20 cellular contexts compared by ENCODE assay signal in the genomic region with DNA sequence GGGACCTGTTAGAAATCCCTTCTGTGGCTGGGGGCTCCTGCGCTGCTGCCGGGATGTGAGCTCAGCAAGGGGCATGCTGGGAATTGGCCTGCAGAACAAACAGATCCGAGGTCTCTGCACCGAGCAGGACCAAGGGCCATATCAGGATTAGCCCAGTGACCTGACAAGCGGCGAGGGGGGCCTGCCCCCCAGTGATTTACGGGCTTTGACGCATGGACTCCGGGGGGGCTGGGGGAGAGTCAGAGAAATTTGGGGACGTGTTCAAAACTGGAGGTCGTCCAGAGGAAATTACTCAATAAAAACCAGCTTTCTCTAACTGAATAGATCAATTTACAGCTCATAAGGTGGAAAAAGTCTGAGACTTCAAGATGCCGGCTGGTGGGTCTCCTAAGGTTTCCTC.
DNase-seq lines count a peak whose midpoint lies in the region; ATAC-seq, FAIRE-seq and TF ChIP-seq lines count a peak whose summit lies in the region.
"Had no signal": no experiment of that assay in that cellular context is flagged by ENCODE, and none has a peak within 500 bp of the region (broad histone marks: within the 10 kb centered on the region; RNA-seq: fewer than 3 reads in every experiment).

No MANE protein-coding gene starts in this region.

- CTCF ChIA-PET in HepG2 (lab: Yijun Ruan, JAX; ENCODE audit: low intra/inter-chr PET ratio, low total read pairs), result no interaction called here
- CTCF ChIA-PET in WTC11 (lab: Charles Lee), result interaction anchor here (1.3 to 3.5 kb wide), 2 partner anchors 30 to 64 kb away, joined by 6 to 11 read pairs; no protein-coding TSS in a partner anchor

- H3K9ac ChIP-seq in colonic mucosa (ENCODE audit: low read depth in 2 of 2, low read length in 2 of 2) (no peak overlapping the region), HepG2 (ENCODE audit: insufficient read depth, low read depth, low read length) (no peak overlapping the region)

- in situ Hi-C loops in HepG2 (cut with HindIII; ENCODE audit: extremely low pct_ligation_motif_present, low pct_unique_long_range_greater_than_20kb), result no loop called here

- no peak for TF ChIP-seq CTCF in colonic mucosa (IDR thresholded peaks at IDR 0.05)
- no peak for TF ChIP-seq CTCF in HepG2 (CRISPR knock-in tag; IDR thresholded peaks at IDR 0.05)
- no peak for TF ChIP-seq CTCF in WTC11 (IDR thresholded peaks at IDR 0.05)

- H3K9me3 ChIP-seq in colonic mucosa (no peaks in the 10 kb centered on the region), HepG2 (ENCODE audit: low read length) (no peaks in the 10 kb centered on the region)
- H3K9me3 ChIP-seq: ascending aorta had no signal

- intact Hi-C loops in colonic mucosa (cut with DNase I), result no loop called here
- intact Hi-C loops in HepG2 (cut with micrococcal nuclease; ENCODE audit: unreplicated experiment), result no loop called here

- no peaks in the 10 kb centered on the region for H3K36me3 Mint-ChIP-seq in WTC11

- TF ChIP-seq RAD21 in HepG2 (CRISPR knock-in tag; IDR thresholded peaks at IDR 0.05), result no peak

- H3K4me3 Mint-ChIP-seq in WTC11, result no peak overlapping the region
- H3K4me3 Mint-ChIP-seq: activated CD4-positive, alpha-beta T cell treated with anti-CD3 and anti-CD28 coated beads, Interleukin-2, amount 10 ng/mL, durations not matched to agents 24 days and 14 days; CD4-positive, alpha-beta T cell; stimulated activated naive CD8-positive, alpha-beta T cell treated with anti-CD3 and anti-CD28 coated beads, Interleukin-15, Interleukin-2, amounts not matched to agents 100 ng/mL and 50 ng/mL, for 24 hours had no signal

- H3K27ac ChIP-seq in colonic mucosa, result no peak overlapping the region
- no peak overlapping the region for H3K27ac ChIP-seq in HepG2 (ENCODE audit: extremely low read length, insufficient read depth, low read length)
- H3K27ac ChIP-seq: ascending aorta, PC-9 had no signal

- no peaks in the 10 kb centered on the region for H3K79me2 ChIP-seq in HepG2 (ENCODE audit: insufficient read depth, low read length)

- H3K9me3 Mint-ChIP-seq in WTC11, result no peaks in the 10 kb centered on the region
- H3K9me3 Mint-ChIP-seq: activated CD4-positive, alpha-beta T cell treated with anti-CD3 and anti-CD28 coated beads, Interleukin-2, amount 10 ng/mL, durations not matched to agents 24 days and 14 days; CD4-positive, alpha-beta T cell; stimulated activated naive CD8-positive, alpha-beta T cell treated with anti-CD3 and anti-CD28 coated beads, Interleukin-15, Interleukin-2, amounts not matched to agents 100 ng/mL and 50 ng/mL, for 24 hours had no signal

- H3K27me3 ChIP-seq in colonic mucosa (no peaks in the 10 kb centered on the region), HepG2 (ENCODE audit: control insufficient read depth in 1 of 2, insufficient read depth in 2 of 2, low read length in 2 of 2) (no peaks in the 10 kb centered on the region)
- H3K27me3 ChIP-seq: ascending aorta had no signal

- no peak overlapping the region for H3K4me3 ChIP-seq in colonic mucosa
- no peak overlapping the region for H3K4me3 ChIP-seq in HepG2 (replicated peaks in 1 of 3; ENCODE audit: insufficient read depth in 1 of 3, low read depth in 2 of 3, low read length in 3 of 3)
- H3K4me3 ChIP-seq: ascending aorta, PC-9 had no signal

- H3K36me3 ChIP-seq in colonic mucosa (no peaks in the 10 kb centered on the region), HepG2 (replicated peaks in 1 of 2; ENCODE audit: control insufficient read depth in 1 of 2, insufficient read depth in 2 of 2, low read length in 2 of 2) (no peaks in the 10 kb centered on the region)
- H3K36me3 ChIP-seq: ascending aorta had no signal

- 3% methylated on average over 12 of the region's 12 CpGs for WGBS in HepG2 (ENCODE audit: low lambda C conversion rate)

- ATAC-seq in HepG2 (peak; percentile 82), WTC11 (no peak), HG03045 (IDR thresholded peaks at IDR 0.05; ENCODE audit: unreplicated experiment) (no peak)
- ATAC-seq: HCT116 had no signal

- H4K20me1 ChIP-seq in HepG2 (ENCODE audit: insufficient read depth, low read length), result no peaks in the 10 kb centered on the region

- no TSS peak for BruUV-seq in HepG2 (replicated peaks; lab: Mats Ljungman, UMichigan)

- no peak for FAIRE-seq in HepG2 (lab: Jason Lieb, UNC)

- peak overlapping the region; percentile 32; the same call in 1 of the 2 replicates for H3K4me2 ChIP-seq in HepG2 (ENCODE audit: low read depth, low read length)
- H3K4me2 ChIP-seq: PC-9 had no signal

- no peak overlapping the region for H2AFZ ChIP-seq in HepG2 (ENCODE audit: low read length)
- H2AFZ ChIP-seq: PC-9 had no signal

- no peak for TF ChIP-seq EP300 in HepG2 (IDR thresholded peaks at IDR 0.05; ENCODE audit: low read depth in 2 of 2, low read length in 2 of 2)
- TF ChIP-seq EP300 in HepG2 (CRISPR knock-in tag; IDR thresholded peaks at IDR 0.05; ENCODE audit: borderline replicate concordance), result no peak

- POLR2A ChIA-PET in HepG2 (lab: Yijun Ruan, JAX), result no interaction called here
- POLR2A ChIA-PET in WTC11 (lab: Charles Lee), result no interaction called here

- no peak overlapping the region for H3K27ac Mint-ChIP-seq in WTC11
- H3K27ac Mint-ChIP-seq: activated CD4-positive, alpha-beta T cell treated with anti-CD3 and anti-CD28 coated beads, Interleukin-2, amount 10 ng/mL, durations not matched to agents 24 days and 14 days; CD4-positive, alpha-beta T cell; stimulated activated naive CD8-positive, alpha-beta T cell treated with anti-CD3 and anti-CD28 coated beads, Interleukin-15, Interleukin-2, amounts not matched to agents 100 ng/mL and 50 ng/mL, for 24 hours had no signal

- H3K4me1 ChIP-seq in colonic mucosa (no peaks in the 10 kb centered on the region), HepG2 (ENCODE audit: insufficient read depth, low read length) (0 out of 2 replicates have a peak, but pooled peaks cover 15% of the 10 kb centered on the region)

- DNase-seq in HCEC 1CT (peak; percentile 13), colonic mucosa (peak; percentile 18), HepG2 (ENCODE audit: low spot score) (no peak), retina (peak; percentile 61), WTC11 (ENCODE audit: low spot score) (no peak), AG20443 (ENCODE audit: low spot score) (no peak), RKO (ENCODE audit: low spot score) (no peak)
- DNase-seq: ACHN; activated CD4-positive, alpha-beta T cell treated with anti-CD3 and anti-CD28 coated beads, Interleukin-2, amount 10 ng/mL, durations not matched to agents 24 days and 14 days; activated naive CD4-positive, alpha-beta T cell treated with Interleukin-2 at 50 U/mL for 16 hours; CD4-positive, alpha-beta T cell; DMS79 treated with DMSO at 0.1 percent for 48 hours; Kasumi-1; kidney glomerular epithelial cell; NCI-H1105; PC-9 had no signal

- H3K4me1 Mint-ChIP-seq in WTC11, result peaks cover 19% of the 10 kb centered on the region
- H3K4me1 Mint-ChIP-seq: activated CD4-positive, alpha-beta T cell treated with anti-CD3 and anti-CD28 coated beads, Interleukin-2, amount 10 ng/mL, durations not matched to agents 24 days and 14 days had no signal

- no peak for TF ChIP-seq POLR2A in HepG2 (IDR thresholded peaks at IDR 0.05; ENCODE audit: insufficient read depth in 1 of 2, low read depth in 2 of 2, low read length in 2 of 2)

- no peaks in the 10 kb centered on the region for H3K27me3 Mint-ChIP-seq in WTC11 (ENCODE audit: low read depth)
- H3K27me3 Mint-ChIP-seq: activated CD4-positive, alpha-beta T cell treated with anti-CD3 and anti-CD28 coated beads, Interleukin-2, amount 10 ng/mL, durations not matched to agents 24 days and 14 days; CD4-positive, alpha-beta T cell; stimulated activated naive CD8-positive, alpha-beta T cell treated with anti-CD3 and anti-CD28 coated beads, Interleukin-15, Interleukin-2, amounts not matched to agents 100 ng/mL and 50 ng/mL, for 24 hours had no signal

TF ChIP-seq in HepG2, 621 proteins besides CTCF, POLR2A, EP300 and RAD21 (continues in another document):
- TF ChIP-seq ZNF841 (CRISPR knock-in tag; IDR thresholded peaks at IDR 0.05; ENCODE audit: borderline replicate concordance) (no peak), NFRKB (IDR thresholded peaks at IDR 0.05) (no peak), ZFP36L2 (CRISPR knock-in tag; IDR thresholded peaks at IDR 0.05) (no peak), MTF1 (CRISPR knock-in tag; IDR thresholded peaks at IDR 0.05) (no peak)
- TF ChIP-seq, protein P1, sequence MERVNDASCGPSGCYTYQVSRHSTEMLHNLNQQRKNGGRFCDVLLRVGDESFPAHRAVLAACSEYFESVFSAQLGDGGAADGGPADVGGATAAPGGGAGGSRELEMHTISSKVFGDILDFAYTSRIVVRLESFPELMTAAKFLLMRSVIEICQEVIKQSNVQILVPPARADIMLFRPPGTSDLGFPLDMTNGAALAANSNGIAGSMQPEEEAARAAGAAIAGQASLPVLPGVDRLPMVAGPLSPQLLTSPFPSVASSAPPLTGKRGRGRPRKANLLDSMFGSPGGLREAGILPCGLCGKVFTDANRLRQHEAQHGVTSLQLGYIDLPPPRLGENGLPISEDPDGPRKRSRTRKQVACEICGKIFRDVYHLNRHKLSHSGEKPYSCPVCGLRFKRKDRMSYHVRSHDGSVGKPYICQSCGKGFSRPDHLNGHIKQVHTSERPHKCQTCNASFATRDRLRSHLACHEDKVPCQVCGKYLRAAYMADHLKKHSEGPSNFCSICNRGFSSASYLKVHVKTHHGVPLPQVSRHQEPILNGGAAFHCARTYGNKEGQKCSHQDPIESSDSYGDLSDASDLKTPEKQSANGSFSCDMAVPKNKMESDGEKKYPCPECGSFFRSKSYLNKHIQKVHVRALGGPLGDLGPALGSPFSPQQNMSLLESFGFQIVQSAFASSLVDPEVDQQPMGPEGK (CRISPR knock-in tag; IDR thresholded peaks at IDR 0.05), result peak; percentile 60; the same call in 1 of the 2 replicates

TF ChIP-seq in WTC11, 78 proteins besides CTCF, POLR2A, EP300 and RAD21 (continues in another document):
- TF ChIP-seq TCF7 (CRISPR knock-in tag; IDR thresholded peaks at IDR 0.05; ENCODE audit: low read depth) (no peak), ZBTB21 (CRISPR knock-in tag; IDR thresholded peaks at IDR 0.05; ENCODE audit: borderline replicate concordance) (no peak), GTF2I (CRISPR knock-in tag; conservative IDR thresholded peaks at IDR 0.05) (no peak), HMGA2 (CRISPR knock-in tag; IDR thresholded peaks at IDR 0.05) (no peak), FOXJ3 (CRISPR knock-in tag; IDR thresholded peaks at IDR 0.05; ENCODE audit: borderline replicate concordance) (no peak), EMX1 (CRISPR knock-in tag; IDR thresholded peaks at IDR 0.05) (no peak), RELA (CRISPR knock-in tag; IDR thresholded peaks at IDR 0.05; ENCODE audit: borderline replicate concordance) (no peak), MXD4 (CRISPR knock-in tag; IDR thresholded peaks at IDR 0.05; ENCODE audit: borderline replicate concordance) (no peak), ZNF232 (CRISPR knock-in tag; IDR thresholded peaks at IDR 0.05) (no peak), ESRRA (CRISPR knock-in tag; IDR thresholded peaks at IDR 0.05; ENCODE audit: borderline replicate concordance) (no peak), SP1 (CRISPR knock-in tag; conservative IDR thresholded peaks at IDR 0.05) (no peak)
- TF ChIP-seq, protein P2, sequence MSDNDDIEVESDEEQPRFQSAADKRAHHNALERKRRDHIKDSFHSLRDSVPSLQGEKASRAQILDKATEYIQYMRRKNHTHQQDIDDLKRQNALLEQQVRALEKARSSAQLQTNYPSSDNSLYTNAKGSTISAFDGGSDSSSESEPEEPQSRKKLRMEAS (CRISPR knock-in tag; IDR thresholded peaks at IDR 0.05), result no peak

Comparison
In these comparisons a context has a peak if more than half of its experiments do, and no peak if none do; other contexts are left out.
1. DNase-seq: peak in HCEC 1CT (single experiment), colonic mucosa (single experiment) and retina (single experiment); none in HepG2 (single experiment), WTC11 (single experiment), AG20443 (single experiment) and RKO (single experiment).